Comparison of ENCODE assay signal across 19 cellular contexts in genomic region chr3:170111147-170111771, GRCh38.
DNase-seq lines count a peak whose midpoint lies in the region; ATAC-seq and TF ChIP-seq lines count a peak whose summit lies in the region.
"Had no signal": no experiment of that assay in that cellular context is flagged by ENCODE, and none has a peak within 500 bp of the region (broad histone marks: within the 10 kb centered on the region; RNA-seq: fewer than 3 reads in every experiment).

No MANE protein-coding gene starts in this region.

- DNase-seq in activated CD4-positive, alpha-beta T cell treated with anti-CD3 and anti-CD28 coated beads for 36 hours, result no peak
- no peak for DNase-seq in activated CD4-positive, alpha-beta T cell treated with anti-CD3 and anti-CD28 coated beads for 4 hours
- DNase-seq in CD4-positive, CD25-positive, alpha-beta regulatory T cell, result no peak
- no peak for DNase-seq in WTC11 (ENCODE audit: low spot score)
- DNase-seq in naive thymus-derived CD8-positive, alpha-beta T cell, result no peak
- DNase-seq in left lung, result no peak
- no peak for DNase-seq in epidermal melanocyte (ENCODE audit: insufficient read length, low spot score)
- DNase-seq in psoas muscle, result no peak
- DNase-seq: 8988T; CD8-positive, alpha-beta memory T cell; GF-D8; GM23248; KBM-7; NCI-H1436 treated with DMSO at 0.1 percent for 48 hours; NCI-H2081; NCI-H524; Peyer's patch; SHP77 treated with DMSO at 0.1 percent for 48 hours had no signal

- no peak overlapping the region for H3K27ac ChIP-seq in CD4-positive, CD25-positive, alpha-beta regulatory T cell (ENCODE audit: insufficient read depth, low read length, poor library complexity, severe bottlenecking)
- H3K27ac ChIP-seq in left lung, result no peak overlapping the region
- no peak overlapping the region for H3K27ac ChIP-seq in psoas muscle
- H3K27ac ChIP-seq: GM23248, HL-60, Peyer's patch had no signal

- H3K4me1 ChIP-seq in CD4-positive, CD25-positive, alpha-beta regulatory T cell (ENCODE audit: control insufficient read depth, insufficient read depth, low read length, poor library complexity, severe bottlenecking), result peaks cover 9% of the 10 kb centered on the region
- H3K4me1 ChIP-seq in left lung, result no peaks in the 10 kb centered on the region
- H3K4me1 ChIP-seq in psoas muscle, result no peaks in the 10 kb centered on the region
- H3K4me1 ChIP-seq: Peyer's patch had no signal

- intact Hi-C loops in activated CD4-positive, alpha-beta T cell treated with anti-CD3 and anti-CD28 coated beads for 36 hours (cut with DNase I, micrococcal nuclease), result no loop called here
- intact Hi-C loops in left lung (cut with DNase I), result no loop called here
- intact Hi-C loops in psoas muscle (cut with DNase I), result loop anchor here in 1 of 2 donors (10.0 kb wide), 1 partner anchor 126 kb away; no protein-coding TSS in a partner anchor

- peaks cover 85% of the 10 kb centered on the region for H3K36me3 ChIP-seq in CD4-positive, CD25-positive, alpha-beta regulatory T cell (ENCODE audit: control insufficient read depth, insufficient read depth, low read length)
- H3K36me3 ChIP-seq in left lung (peaks cover 0 to 73% of the 10 kb centered on the region in 2 donors), psoas muscle (ENCODE audit: insufficient read depth in 1 of 2, low read depth in 1 of 2) (peaks cover 2 to 81% of the 10 kb centered on the region in 2 donors)

- POLR2A ChIA-PET in activated CD4-positive, alpha-beta T cell treated with anti-CD3 and anti-CD28 coated beads for 36 hours (lab: Charles Lee), result no interaction called here
- POLR2A ChIA-PET in WTC11 (lab: Charles Lee), result no interaction called here
- POLR2A ChIA-PET in naive thymus-derived CD8-positive, alpha-beta T cell (lab: Charles Lee), result no interaction called here

- no peaks in the 10 kb centered on the region for H3K9me3 Mint-ChIP-seq in activated CD4-positive, alpha-beta T cell treated with anti-CD3 and anti-CD28 coated beads for 36 hours (ENCODE audit: low read depth)
- no peaks in the 10 kb centered on the region for H3K9me3 Mint-ChIP-seq in CD4-positive, CD25-positive, alpha-beta regulatory T cell
- H3K9me3 Mint-ChIP-seq in WTC11, result no peaks in the 10 kb centered on the region
- H3K9me3 Mint-ChIP-seq in naive thymus-derived CD8-positive, alpha-beta T cell, result no peaks in the 10 kb centered on the region
- H3K9me3 Mint-ChIP-seq: CD8-positive, alpha-beta memory T cell had no signal

- H3K27me3 Mint-ChIP-seq in activated CD4-positive, alpha-beta T cell treated with anti-CD3 and anti-CD28 coated beads for 36 hours, result no peaks in the 10 kb centered on the region
- H3K27me3 Mint-ChIP-seq in CD4-positive, CD25-positive, alpha-beta regulatory T cell, result no peaks in the 10 kb centered on the region
- H3K27me3 Mint-ChIP-seq in WTC11 (ENCODE audit: low read depth), result no peaks in the 10 kb centered on the region
- H3K27me3 Mint-ChIP-seq in naive thymus-derived CD8-positive, alpha-beta T cell, result no peaks in the 10 kb centered on the region
- H3K27me3 Mint-ChIP-seq: CD8-positive, alpha-beta memory T cell had no signal

- H3K4me3 Mint-ChIP-seq in activated CD4-positive, alpha-beta T cell treated with anti-CD3 and anti-CD28 coated beads for 36 hours, result no peak overlapping the region
- H3K4me3 Mint-ChIP-seq in CD4-positive, CD25-positive, alpha-beta regulatory T cell, result no peak overlapping the region
- H3K4me3 Mint-ChIP-seq in WTC11, result no peak overlapping the region
- H3K4me3 Mint-ChIP-seq in naive thymus-derived CD8-positive, alpha-beta T cell, result peak overlapping the region in 2 of 10 donors; percentile 8 to 30
- H3K4me3 Mint-ChIP-seq: CD8-positive, alpha-beta memory T cell had no signal

- ATAC-seq in activated CD4-positive, alpha-beta T cell treated with anti-CD3 and anti-CD28 coated beads for 36 hours, result no peak
- ATAC-seq in CD4-positive, CD25-positive, alpha-beta regulatory T cell (ENCODE audit: low read depth in 2 of 2), result no peak
- ATAC-seq in WTC11 (no peak), left lung (no peak), psoas muscle (no peak)
- no peak for ATAC-seq in naive thymus-derived CD8-positive, alpha-beta T cell

- no peak overlapping the region for H3K4me3 ChIP-seq in CD4-positive, CD25-positive, alpha-beta regulatory T cell (ENCODE audit: low read depth, low read length)
- H3K4me3 ChIP-seq in left lung (no peak overlapping the region), psoas muscle (no peak overlapping the region)
- H3K4me3 ChIP-seq: GM23248, Peyer's patch had no signal

- no peaks in the 10 kb centered on the region for H3K9me3 ChIP-seq in CD4-positive, CD25-positive, alpha-beta regulatory T cell (ENCODE audit: control insufficient read depth in 2 of 2, low read length in 2 of 2)
- H3K9me3 ChIP-seq in left lung (no peaks in the 10 kb centered on the region), psoas muscle (no peaks in the 10 kb centered on the region)
- H3K9me3 ChIP-seq: Peyer's patch had no signal

- no peak for TF ChIP-seq CTCF in WTC11 (IDR thresholded peaks at IDR 0.05)
- no peak for TF ChIP-seq CTCF in left lung (IDR thresholded peaks at IDR 0.05)
- no peak for TF ChIP-seq CTCF in psoas muscle (IDR thresholded peaks at IDR 0.05)

- peaks cover 40% of the 10 kb centered on the region for H3K36me3 Mint-ChIP-seq in activated CD4-positive, alpha-beta T cell treated with anti-CD3 and anti-CD28 coated beads for 36 hours (ENCODE audit: low read depth)
- H3K36me3 Mint-ChIP-seq in CD4-positive, CD25-positive, alpha-beta regulatory T cell, result peaks cover 48% of the 10 kb centered on the region
- peaks cover 14% of the 10 kb centered on the region for H3K36me3 Mint-ChIP-seq in WTC11
- peaks cover 10 to 79% (median 30%) of the 10 kb centered on the region in 3 donors for H3K36me3 Mint-ChIP-seq in naive thymus-derived CD8-positive, alpha-beta T cell

- peak overlapping the region; percentile 33 for H3K27ac Mint-ChIP-seq in activated CD4-positive, alpha-beta T cell treated with anti-CD3 and anti-CD28 coated beads for 36 hours
- H3K27ac Mint-ChIP-seq in CD4-positive, CD25-positive, alpha-beta regulatory T cell, result peak overlapping the region in 2 of 3 donors; percentile 7 to 80
- H3K27ac Mint-ChIP-seq in WTC11, result peak overlapping the region; percentile 11; the same call in 1 of the 2 replicates
- peak overlapping the region in 9 of 10 donors; percentile 21 to 87 (median 77) for H3K27ac Mint-ChIP-seq in naive thymus-derived CD8-positive, alpha-beta T cell

- CTCF ChIA-PET in activated CD4-positive, alpha-beta T cell treated with anti-CD3 and anti-CD28 coated beads for 36 hours (lab: Charles Lee), result no interaction called here
- CTCF ChIA-PET in WTC11 (lab: Charles Lee), result no interaction called here

- WGBS in psoas muscle, 3 donors, result 81 to 90% (median 85%) methylated on average over 9 of the region's 9 CpGs

- no peaks in the 10 kb centered on the region for H3K27me3 ChIP-seq in CD4-positive, CD25-positive, alpha-beta regulatory T cell (ENCODE audit: control insufficient read depth, insufficient read depth, low read length)
- H3K27me3 ChIP-seq in left lung, result no peaks in the 10 kb centered on the region
- H3K27me3 ChIP-seq in psoas muscle (ENCODE audit: insufficient read depth in 3 of 3, low read length in 2 of 3), result no peaks in the 10 kb centered on the region
- H3K27me3 ChIP-seq: Peyer's patch had no signal

- H3K4me1 Mint-ChIP-seq in activated CD4-positive, alpha-beta T cell treated with anti-CD3 and anti-CD28 coated beads for 36 hours, result peaks cover 23% of the 10 kb centered on the region
- H3K4me1 Mint-ChIP-seq in CD4-positive, CD25-positive, alpha-beta regulatory T cell, result peaks cover 11 to 31% (median 25%) of the 10 kb centered on the region in 4 donors
- peaks cover 28% of the 10 kb centered on the region for H3K4me1 Mint-ChIP-seq in WTC11
- H3K4me1 Mint-ChIP-seq in naive thymus-derived CD8-positive, alpha-beta T cell, result peaks cover 15 to 32% (median 23%) of the 10 kb centered on the region in 4 donors

TF ChIP-seq in WTC11, 78 proteins besides CTCF, POLR2A, EP300 and RAD21:
- no peak for TF ChIP-seq ELF4 (CRISPR knock-in tag; IDR thresholded peaks at IDR 0.05; ENCODE audit: low read depth)

Comparison
In these comparisons a context has a peak if more than half of its experiments do, and no peak if none do; other contexts are left out.
1. H3K27ac Mint-ChIP-seq: peak in every context shown above with its lines; median percentile 77 in naive thymus-derived CD8-positive, alpha-beta T cell; 44 in CD4-positive, CD25-positive, alpha-beta regulatory T cell; 33 in activated CD4-positive, alpha-beta T cell treated with anti-CD3 and anti-CD28 coated beads for 36 hours; 11 in WTC11.